In the genomic region with DNA sequence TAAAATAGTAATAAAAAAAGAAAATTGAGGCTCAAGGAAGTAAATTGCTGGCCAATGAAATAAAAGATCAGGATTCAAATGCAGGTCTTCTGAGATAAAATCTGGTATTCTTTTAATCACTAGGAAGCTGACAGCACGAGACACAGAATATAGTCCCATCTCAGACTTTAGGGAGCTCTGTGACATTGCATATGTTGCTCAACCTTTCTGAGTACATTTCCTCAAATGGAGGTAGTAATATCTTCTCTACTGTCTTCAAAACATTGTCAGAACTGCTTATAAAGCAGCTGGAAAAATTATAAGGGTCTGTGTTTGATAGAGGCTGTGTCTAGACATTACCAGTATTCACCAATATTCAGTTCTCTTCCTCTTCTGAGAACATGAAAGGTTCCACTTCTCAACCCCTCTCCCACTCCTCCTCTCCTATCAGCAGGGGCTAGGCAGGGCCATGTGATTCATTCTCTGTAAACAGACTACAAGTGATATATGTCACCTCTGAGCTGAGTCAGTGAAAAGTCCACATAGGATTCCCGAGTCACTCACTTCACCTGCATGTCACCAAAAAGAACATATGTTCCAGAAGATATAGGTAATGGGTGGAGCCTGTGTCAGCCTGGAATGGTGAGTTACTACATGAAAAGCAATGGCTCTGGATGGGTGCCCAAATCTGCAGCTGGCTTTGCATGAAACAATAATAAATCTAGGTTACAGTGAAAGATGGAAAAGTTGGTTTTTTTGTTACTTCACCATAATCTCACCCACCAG, we compare ENCODE assay signal across 15 cellular contexts. TPM values are rescaled to one million over a fixed set of nuclear protein-coding genes. Genes with fewer than 3 reads are reported as not detected.
DNase-seq lines count a peak whose midpoint lies in the region; ATAC-seq and TF ChIP-seq lines count a peak whose summit lies in the region.
"Had no signal": no experiment of that assay in that cellular context is flagged by ENCODE, and none has a peak within 500 bp of the region (broad histone marks: within the 10 kb centered on the region; RNA-seq: fewer than 3 reads in every experiment).

No MANE protein-coding gene starts in this region.

- intact Hi-C loops in body of pancreas (cut with DNase I) = no loop called here
- intact Hi-C loops in mucosa of descending colon (cut with DNase I, micrococcal nuclease) = no loop called here

- H3K9me3 Mint-ChIP-seq in activated T-cell treated with anti-CD3 and anti-CD28 coated beads, Interleukin-2, amount 50 U/mL, for 4 hours = no peaks in the 10 kb centered on the region
- H3K9me3 Mint-ChIP-seq: effector memory CD8-positive, alpha-beta T cell had no signal

- H3K4me1 Mint-ChIP-seq in activated T-cell treated with anti-CD3 and anti-CD28 coated beads, Interleukin-2, amount 50 U/mL, for 4 hours (ENCODE audit: low read depth) = no peaks in the 10 kb centered on the region

- peak; percentile 60 for DNase-seq in EH (ENCODE audit: low read depth)
- peak; percentile 53 to 73 for DNase-seq in NCI-H2081 (lab: John Stamatoyannopoulos, UW)
- peak; percentile 47 to 69 (median 52) for DNase-seq in body of pancreas
- peak in 1 of 3 donors; percentile 58 for DNase-seq in mucosa of descending colon
- DNase-seq in activated T-cell treated with anti-CD3 and anti-CD28 coated beads, Interleukin-2, amount 50 U/mL, for 4 hours = no peak
- no peak for DNase-seq in SKM-1 (lab: John Stamatoyannopoulos, UW; ENCODE audit: unreplicated experiment)
- DNase-seq: activated T-cell treated with anti-CD3 and anti-CD28 coated beads for 4 hours; amniotic stem cell; effector memory CD8-positive, alpha-beta T cell; Kasumi-1; SIG-M5; WERI-Rb-1 had no signal

- H3K4me1 ChIP-seq in body of pancreas (peaks cover 27% of the 10 kb centered on the region), mucosa of descending colon (ENCODE audit: low read depth) (peaks cover 3% of the 10 kb centered on the region)

- no peaks in the 10 kb centered on the region for H3K9me3 ChIP-seq in body of pancreas
- no peaks in the 10 kb centered on the region for H3K9me3 ChIP-seq in mucosa of descending colon

- whole genome bisulfite sequencing in body of pancreas, 2 donors = 51 to 56% methylated on average over 2 of the region's 2 CpGs

- no peaks in the 10 kb centered on the region for H3K36me3 Mint-ChIP-seq in activated T-cell treated with anti-CD3 and anti-CD28 coated beads, Interleukin-2, amount 50 U/mL, for 4 hours (ENCODE audit: insufficient read depth)

- TF ChIP-seq CTCF in body of pancreas (IDR thresholded peaks at IDR 0.05) (no peak), mucosa of descending colon (IDR thresholded peaks at IDR 0.05) (no peak)

- H3K4me3 ChIP-seq in body of pancreas (no peak overlapping the region), mucosa of descending colon (no peak overlapping the region)
- H3K4me3 ChIP-seq: skin epidermis had no signal

- no peak overlapping the region for H3K4me3 Mint-ChIP-seq in activated T-cell treated with anti-CD3 and anti-CD28 coated beads, Interleukin-2, amount 50 U/mL, for 4 hours
- H3K4me3 Mint-ChIP-seq: effector memory CD8-positive, alpha-beta T cell had no signal

- H3K27me3 Mint-ChIP-seq in activated T-cell treated with anti-CD3 and anti-CD28 coated beads, Interleukin-2, amount 50 U/mL, for 4 hours (ENCODE audit: low read depth) = peaks cover 13% of the 10 kb centered on the region

- no peaks in the 10 kb centered on the region for H3K27me3 ChIP-seq in body of pancreas

- no peak for TF ChIP-seq POLR2A in body of pancreas (IDR thresholded peaks at IDR 0.05)

- ATAC-seq in body of pancreas (peak; percentile 60), mucosa of descending colon (peak; percentile 92), HG02571 (IDR thresholded peaks at IDR 0.05; ENCODE audit: unreplicated experiment) (no peak), GM19397 (IDR thresholded peaks at IDR 0.05; ENCODE audit: unreplicated experiment) (no peak)
- ATAC-seq in activated T-cell treated with anti-CD3 and anti-CD28 coated beads, Interleukin-2, amount 50 U/mL, for 4 hours = no peak
- ATAC-seq: effector memory CD8-positive, alpha-beta T cell had no signal

- H3K27ac ChIP-seq in body of pancreas = peak overlapping the region in 2 of 4 donors; percentile 23 to 64
- H3K27ac ChIP-seq: skin epidermis, WERI-Rb-1 had no signal

- H3K36me3 ChIP-seq in body of pancreas (replicated peaks in 1 of 2; ENCODE audit: insufficient read depth in 1 of 2, low read depth in 2 of 2) (no peaks in the 10 kb centered on the region), mucosa of descending colon (ENCODE audit: low read depth) (no peaks in the 10 kb centered on the region)
- H3K36me3 ChIP-seq: WERI-Rb-1 had no signal

RNA-seq across cellular contexts. Expression of gene KCNE4, which starts 7.1 kb away (rescaled TPM):
- total RNA-seq in body of pancreas (1 to 10 TPM; 3.9 to 4.6 TPM), mucosa of descending colon (1 to 10 TPM in 2 of 3 donors, under 1 TPM in 1; 0.55 to 5.8 (median 2.0) TPM)
- not detected for total RNA-seq in activated T-cell treated with anti-CD3 and anti-CD28 coated beads, Interleukin-2, amount 50 U/mL, for 4 hours

Comparison
In these comparisons a context has a peak if more than half of its experiments do, and no peak if none do; other contexts are left out.
1. DNase-seq: peak in EH (single experiment), NCI-H2081 (2 of 2) and body of pancreas (4 of 4); none in activated T-cell treated with anti-CD3 and anti-CD28 coated beads, Interleukin-2, amount 50 U/mL, for 4 hours (single experiment) and SKM-1 (single experiment).
2. ATAC-seq: peak in body of pancreas (single experiment) and mucosa of descending colon (single experiment); none in HG02571 (single experiment), GM19397 (single experiment) and activated T-cell treated with anti-CD3 and anti-CD28 coated beads, Interleukin-2, amount 50 U/mL, for 4 hours (0 of 2).